ENCODE assay signal across 16 cellular contexts in the genomic region with DNA sequence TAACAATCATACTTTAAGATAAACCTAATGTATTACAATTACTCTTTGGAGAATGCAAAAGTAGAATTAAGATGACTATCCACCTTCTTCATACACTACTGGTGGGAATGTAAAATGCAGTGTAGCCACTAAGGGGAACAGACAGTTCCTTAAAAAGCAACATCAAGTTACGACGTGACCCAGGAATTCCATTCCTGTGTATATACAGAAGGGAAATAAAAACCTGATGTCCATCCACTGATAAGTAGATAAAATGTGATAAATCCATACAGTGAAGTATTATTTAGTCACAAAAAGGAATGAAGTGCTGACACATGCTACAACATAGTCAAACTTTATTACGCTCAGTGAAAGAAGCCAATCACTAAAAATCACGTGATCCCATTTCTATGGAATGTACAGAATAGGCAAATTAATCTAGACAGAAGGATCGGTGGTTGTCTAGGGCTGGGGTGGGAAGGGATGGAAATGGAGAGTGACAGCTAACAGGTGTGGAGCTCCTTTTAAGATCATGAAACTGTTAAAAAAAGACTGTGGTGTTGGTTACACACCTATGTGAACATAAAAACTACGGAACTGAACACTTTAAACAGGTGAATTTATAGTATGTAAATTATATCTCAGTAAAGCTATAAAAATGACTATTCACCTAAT. TPM values are rescaled to one million over a fixed set of nuclear protein-coding genes. Genes with fewer than 3 reads are reported as not detected.
DNase-seq lines count a peak whose midpoint lies in the region; ATAC-seq, FAIRE-seq and TF ChIP-seq lines count a peak whose summit lies in the region.
"Had no signal": no experiment of that assay in that cellular context is flagged by ENCODE, and none has a peak within 500 bp of the region (broad histone marks: within the 10 kb centered on the region; RNA-seq: fewer than 3 reads in every experiment).

No MANE protein-coding gene starts in this region.

- H4K20me1 ChIP-seq in HepG2 (ENCODE audit: insufficient read depth, low read length), result peaks cover 77% of the 10 kb centered on the region
- peaks cover 4% of the 10 kb centered on the region for H4K20me1 ChIP-seq in keratinocyte (ENCODE audit: control insufficient read depth, extremely low read depth, insufficient read depth, low read length)

- ATAC-seq in HepG2 (peak; percentile 27; the same call in 2 of the 3 replicates), right lobe of liver (no peak), left lung (no peak), mucosa of descending colon (no peak), HG02610 (IDR thresholded peaks at IDR 0.05; ENCODE audit: unreplicated experiment) (no peak)

- H3K9me1 ChIP-seq in keratinocyte (ENCODE audit: control insufficient read depth, extremely low read depth, insufficient read depth, low read length), result no peaks in the 10 kb centered on the region

- H3K27ac ChIP-seq in HepG2 (ENCODE audit: extremely low read length, insufficient read depth, low read length) (no peak overlapping the region), right lobe of liver (no peak overlapping the region), keratinocyte (ENCODE audit: control insufficient read depth, insufficient read depth, low read length) (no peak overlapping the region), left lung (no peak overlapping the region)
- H3K27ac ChIP-seq: C4-2B had no signal

- H3K27me3 ChIP-seq in HepG2 (ENCODE audit: control insufficient read depth in 1 of 2, insufficient read depth in 2 of 2, low read length in 2 of 2) (no peaks in the 10 kb centered on the region), right lobe of liver (no peaks in the 10 kb centered on the region), keratinocyte (ENCODE audit: control insufficient read depth, extremely low read depth, insufficient read depth, low read length) (no peaks in the 10 kb centered on the region), left lung (no peaks in the 10 kb centered on the region)
- H3K27me3 ChIP-seq: SJSA1 had no signal

- TF ChIP-seq POLR2A in HepG2 (IDR thresholded peaks at IDR 0.05; ENCODE audit: insufficient read depth in 1 of 2, low read depth in 2 of 2, low read length in 2 of 2) (no peak), right lobe of liver (IDR thresholded peaks at IDR 0.05) (no peak)

- DNase-seq in HepG2 (ENCODE audit: low spot score) (no peak), right lobe of liver (no peak), cardiac fibroblast (ENCODE audit: low read depth in 2 of 2) (no peak), keratinocyte (ENCODE audit: low read depth, low spot score) (peak; percentile 23), left lung (no peak), mucosa of descending colon (no peak), AG08395 (ENCODE audit: low spot score) (no peak)
- DNase-seq: 8988T, NCI-H1417, NCI-H187 treated with DMSO at 0.1 percent for 48 hours, NCI-H446, NCI-H82, PC-3 had no signal

- H2AFZ ChIP-seq in HepG2 (ENCODE audit: low read length), result no peak overlapping the region
- no peak overlapping the region for H2AFZ ChIP-seq in keratinocyte (ENCODE audit: control insufficient read depth, low read length)

- in situ Hi-C loops in HepG2 (cut with HindIII; ENCODE audit: extremely low pct_ligation_motif_present, low pct_unique_long_range_greater_than_20kb), result no loop called here

- BruUV-seq in HepG2 (replicated peaks; lab: Mats Ljungman, UMichigan), result no TSS peak

- TF ChIP-seq RAD21 in HepG2 (CRISPR knock-in tag; IDR thresholded peaks at IDR 0.05), result no peak

- no peak for TF ChIP-seq CTCF in HepG2 (CRISPR knock-in tag; IDR thresholded peaks at IDR 0.05)
- TF ChIP-seq CTCF in right lobe of liver (IDR thresholded peaks at IDR 0.05), result no peak
- TF ChIP-seq CTCF in cardiac fibroblast (IDR thresholded peaks at IDR 0.05; ENCODE audit: low read depth, low read length), result peak; percentile 18
- TF ChIP-seq CTCF in keratinocyte (optimal IDR thresholded peaks at IDR 0.05 in 1 of 3, IDR thresholded peaks at IDR 0.05 in 1 of 3, conservative IDR thresholded peaks at IDR 0.05 in 1 of 3; ENCODE audit: extremely low read depth in 1 of 3, insufficient read depth in 2 of 3, low read length in 3 of 3), result no peak
- no peak for TF ChIP-seq CTCF in left lung (IDR thresholded peaks at IDR 0.05)
- no peak for TF ChIP-seq CTCF in mucosa of descending colon (IDR thresholded peaks at IDR 0.05)

- no peak overlapping the region for H3K4me3 ChIP-seq in HepG2 (replicated peaks in 1 of 3; ENCODE audit: insufficient read depth in 1 of 3, low read depth in 2 of 3, low read length in 3 of 3)
- no peak overlapping the region for H3K4me3 ChIP-seq in right lobe of liver
- H3K4me3 ChIP-seq in cardiac fibroblast (replicated peaks in 1 of 2; ENCODE audit: low read depth in 2 of 2, low read length in 2 of 2), result no peak overlapping the region
- no peak overlapping the region for H3K4me3 ChIP-seq in keratinocyte (ENCODE audit: control insufficient read depth in 2 of 3, extremely low read depth in 1 of 3, insufficient read depth in 2 of 3, low read depth in 1 of 3, low read length in 3 of 3)
- no peak overlapping the region for H3K4me3 ChIP-seq in left lung
- no peak overlapping the region for H3K4me3 ChIP-seq in mucosa of descending colon
- H3K4me3 ChIP-seq: SJSA1 had no signal

- CTCF ChIA-PET in HepG2 (lab: Yijun Ruan, JAX; ENCODE audit: low intra/inter-chr PET ratio, low total read pairs), result no interaction called here

- POLR2A ChIA-PET in HepG2 (lab: Yijun Ruan, JAX), result no interaction called here

- H3K9ac ChIP-seq in HepG2 (ENCODE audit: insufficient read depth, low read depth, low read length), result no peak overlapping the region
- H3K9ac ChIP-seq in keratinocyte (ENCODE audit: control insufficient read depth, extremely low read depth, insufficient read depth, low read length), result no peak overlapping the region

- H3K9me3 ChIP-seq in HepG2 (ENCODE audit: low read length), result no peaks in the 10 kb centered on the region
- H3K9me3 ChIP-seq in right lobe of liver, result no peaks in the 10 kb centered on the region
- H3K9me3 ChIP-seq in keratinocyte (ENCODE audit: control insufficient read depth, low read depth, low read length), result no peaks in the 10 kb centered on the region
- H3K9me3 ChIP-seq in left lung, result no peaks in the 10 kb centered on the region
- H3K9me3 ChIP-seq in mucosa of descending colon, result no peaks in the 10 kb centered on the region
- H3K9me3 ChIP-seq: SJSA1 had no signal

- intact Hi-C loops in HepG2 (cut with micrococcal nuclease; ENCODE audit: unreplicated experiment), result no loop called here
- intact Hi-C loops in right lobe of liver (cut with DNase I), result no loop called here
- intact Hi-C loops in left lung (cut with DNase I), result no loop called here
- intact Hi-C loops in mucosa of descending colon (cut with DNase I, micrococcal nuclease), result no loop called here

- no peak overlapping the region for H3K4me2 ChIP-seq in HepG2 (ENCODE audit: low read depth, low read length)
- H3K4me2 ChIP-seq in keratinocyte (ENCODE audit: control insufficient read depth, extremely low read depth, insufficient read depth, low read depth, low read length), result no peak overlapping the region

- FAIRE-seq in HepG2 (lab: Jason Lieb, UNC) (no peak), keratinocyte (lab: Jason Lieb, UNC) (peak; percentile 23)

- TF ChIP-seq EP300 in HepG2 (IDR thresholded peaks at IDR 0.05; ENCODE audit: low read depth in 2 of 2, low read length in 2 of 2) (no peak), HepG2 (CRISPR knock-in tag; IDR thresholded peaks at IDR 0.05; ENCODE audit: borderline replicate concordance) (no peak)

- 96% methylated on average over 6 of the region's 6 CpGs for WGBS in HepG2 (ENCODE audit: low lambda C conversion rate)
- 85% methylated on average over 6 of the region's 6 CpGs for whole genome bisulfite sequencing in right lobe of liver (ENCODE audit: insufficient coverage, low coverage, low lambda C conversion rate, missing lambda C conversion rate)

- peaks cover 3 to 10% of the 10 kb centered on the region in 2 experiments; a peak in 2 of 5 replicates for H3K36me3 ChIP-seq in HepG2 (replicated peaks in 1 of 2; ENCODE audit: control insufficient read depth in 1 of 2, insufficient read depth in 2 of 2, low read length in 2 of 2)
- H3K36me3 ChIP-seq in right lobe of liver, result no peaks in the 10 kb centered on the region
- peaks cover 0 to 1% of the 10 kb centered on the region in 2 experiments for H3K36me3 ChIP-seq in keratinocyte (ENCODE audit: control insufficient read depth in 2 of 2, extremely low read depth in 1 of 2, insufficient read depth in 2 of 2, low read length in 2 of 2)
- no peaks in the 10 kb centered on the region for H3K36me3 ChIP-seq in left lung
- H3K36me3 ChIP-seq in mucosa of descending colon (ENCODE audit: low read depth), result no peaks in the 10 kb centered on the region
- H3K36me3 ChIP-seq: SJSA1 had no signal

- peaks cover 9% of the 10 kb centered on the region; the same call in 1 of the 2 replicates for H3K4me1 ChIP-seq in HepG2 (ENCODE audit: insufficient read depth, low read length)
- H3K4me1 ChIP-seq in right lobe of liver, result peaks cover 0 to 21% (median 7%) of the 10 kb centered on the region in 4 donors
- H3K4me1 ChIP-seq in keratinocyte (ENCODE audit: control insufficient read depth, extremely low read depth, insufficient read depth, low read length), result no peaks in the 10 kb centered on the region
- H3K4me1 ChIP-seq in left lung, result peaks cover 0 to 8% of the 10 kb centered on the region in 2 donors
- H3K4me1 ChIP-seq in mucosa of descending colon (ENCODE audit: low read depth), result no peaks in the 10 kb centered on the region

- dilution Hi-C loops in keratinocyte (cut with MboI; ENCODE audit: extremely low pct_ligation_motif_present, low sequenced_read_pairs), result no loop called here

- H3K79me2 ChIP-seq in HepG2 (ENCODE audit: insufficient read depth, low read length), result peaks cover 100% of the 10 kb centered on the region
- peaks cover 97% of the 10 kb centered on the region for H3K79me2 ChIP-seq in keratinocyte (ENCODE audit: control insufficient read depth, insufficient read depth, low read length)

RNA-seq across cellular contexts. Expression of a gene that starts 42.1 kb away (rescaled TPM):
- total RNA-seq in HepG2 (2016; rRNA removed; fragmentation: Illumina TruSeq; extraction: Trizol) (69.0 and 99.0 TPM in 2 replicates), right lobe of liver (10 to 100 TPM; 15.4 to 34.0 (median 21.5) TPM), left lung (10 to 100 TPM; 22.6 to 30.5 TPM), mucosa of descending colon (10 to 100 TPM; 64.3 to 91.8 (median 77.1) TPM)
- total RNA-seq in HepG2 (2016; cell fraction: cytosol; rRNA removed; fragmentation: Illumina TruSeq; extraction: Trizol; ENCODE audit: low read depth), result 27.6 and 36.4 TPM in 2 replicates
- total RNA-seq in HepG2 (2016; cell fraction: insoluble cytoplasmic fraction; rRNA removed; fragmentation: Illumina TruSeq; extraction: Trizol), result 66.8 and 94.5 TPM in 2 replicates
- total RNA-seq in HepG2 (2016; cell fraction: membrane; rRNA removed; fragmentation: Illumina TruSeq; extraction: Trizol), result 25.1 and 28.0 TPM in 2 replicates
- total RNA-seq in HepG2 (2016; cell fraction: nucleus; rRNA removed; fragmentation: Illumina TruSeq; extraction: Trizol), result 94.9 and 106 TPM in 2 replicates
- polyA plus RNA-seq in HepG2 (2011; rRNA removed) (18.1 and 21.0 TPM in 2 replicates), keratinocyte (18.9 to 25.5 TPM (median 22.3 TPM) in 3 replicates)
- polyA plus RNA-seq in HepG2 (2011; cell fraction: cytosol; rRNA removed), result 7.6 and 13.3 TPM in 2 replicates
- 13.9 and 17.0 TPM in 2 replicates for polyA plus RNA-seq in HepG2 (2011; cell fraction: nucleus; rRNA removed)
- 28.1 and 32.1 TPM in 2 replicates for polyA plus RNA-seq in HepG2 (2012)
- 1.1 and 1.3 TPM in 2 replicates for polyA plus RNA-seq in HepG2 (2016; cell fraction: cytosol; fragmentation: Illumina TruSeq; extraction: Trizol; ENCODE audit: low read depth)
- 40.5 and 44.9 TPM in 2 replicates for polyA plus RNA-seq in HepG2 (2016; cell fraction: insoluble cytoplasmic fraction; fragmentation: Illumina TruSeq; extraction: Trizol; ENCODE audit: low read depth)
- 4.3 and 4.9 TPM in 2 replicates for polyA plus RNA-seq in HepG2 (2016; cell fraction: membrane; fragmentation: Illumina TruSeq; extraction: Trizol; ENCODE audit: low read depth)
- polyA plus RNA-seq in HepG2 (2016; cell fraction: nucleus; fragmentation: Illumina TruSeq; extraction: Trizol; ENCODE audit: insufficient read depth, low read depth), result 46.0 and 49.0 TPM in 2 replicates
- polyA minus RNA-seq in HepG2 (2011; rRNA and poly(A)+ RNA removed; ENCODE audit: low replicate concordance), result 5.6 and 32.4 TPM in 2 replicates
- 42.3 and 56.3 TPM in 2 replicates for polyA minus RNA-seq in HepG2 (2011; cell fraction: cytosol; rRNA and poly(A)+ RNA removed)
- polyA minus RNA-seq in HepG2 (2011; cell fraction: nucleus; rRNA and poly(A)+ RNA removed), result 188 and 226 TPM in 2 replicates
- polyA plus RNA-seq in keratinocyte (2011; ENCODE audit: low read depth), result 15.8 TPM
- 6.7 and 18.2 TPM in 2 replicates for polyA plus RNA-seq in keratinocyte (2011; cell fraction: cytosol; rRNA removed)
- polyA plus RNA-seq in keratinocyte (2011; cell fraction: nucleus; rRNA removed), result 24.1 and 31.6 TPM in 2 replicates
- 16.8 and 26.5 TPM in 2 replicates for polyA plus RNA-seq in keratinocyte (2012; ENCODE audit: low replicate concordance)
- polyA minus RNA-seq in keratinocyte, result 15.0 to 99.3 TPM (median 54.2 TPM) in 3 replicates
- 21.9 TPM for polyA minus RNA-seq in keratinocyte (2011; cell fraction: cytosol; rRNA and poly(A)+ RNA removed)
- polyA minus RNA-seq in keratinocyte (2011; cell fraction: nucleus; rRNA and poly(A)+ RNA removed), result 59.4 and 107 TPM in 2 replicates
